9 cellular contexts compared by ENCODE assay signal in the genomic region with DNA sequence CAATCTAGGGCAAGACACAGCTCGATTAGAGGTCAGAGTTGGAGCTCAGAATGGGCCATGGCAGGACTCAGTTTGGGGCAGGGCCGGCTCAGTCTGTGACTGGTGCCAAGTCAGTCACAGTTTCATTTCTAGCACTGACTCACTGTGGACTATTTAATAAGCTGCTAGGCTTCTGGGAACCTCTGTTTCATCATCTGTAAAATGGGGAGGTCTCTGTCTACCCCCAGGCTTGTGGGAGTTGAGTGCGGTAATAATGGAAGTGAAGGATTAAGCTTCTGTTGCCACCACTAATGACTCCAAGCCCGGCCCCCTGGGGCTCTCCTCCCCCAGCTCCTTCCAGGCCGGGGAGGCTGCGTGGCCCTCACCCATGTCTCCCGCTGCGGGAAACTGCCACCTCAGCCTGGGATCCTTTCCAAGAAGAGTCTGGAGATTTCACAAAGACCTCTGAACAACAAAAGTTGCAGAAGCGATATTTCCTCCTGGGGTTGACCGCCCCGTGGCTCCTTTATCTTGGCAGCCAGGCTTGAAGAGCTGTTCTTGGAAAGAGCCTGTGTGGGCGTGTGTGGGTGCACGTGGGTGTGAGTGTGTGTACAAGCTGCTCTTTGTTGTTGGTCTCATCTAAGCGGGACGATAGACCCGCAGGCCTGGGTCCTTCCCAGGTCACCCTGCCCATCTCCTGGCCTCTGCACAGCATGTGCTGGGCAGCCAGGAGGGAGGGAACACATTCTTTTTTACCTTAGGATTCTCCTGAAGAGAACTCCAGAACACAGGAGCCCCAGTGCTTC. TPM values are rescaled to one million over a fixed set of nuclear protein-coding genes. Genes with fewer than 3 reads are reported as not detected.
DNase-seq lines count a peak whose midpoint lies in the region; ATAC-seq, FAIRE-seq and TF ChIP-seq lines count a peak whose summit lies in the region.
"Had no signal": no experiment of that assay in that cellular context is flagged by ENCODE, and none has a peak within 500 bp of the region (broad histone marks: within the 10 kb centered on the region; RNA-seq: fewer than 3 reads in every experiment).

No MANE protein-coding gene starts in this region.

- TF ChIP-seq EP300 in sigmoid colon (IDR thresholded peaks at IDR 0.05), result no peak

- H3K9ac ChIP-seq in BLaER1 treated with 17β-estradiol and CSF1 and Interleukin-3, amounts not matched to agents 10 nM and 100 nM, result no peak overlapping the region
- H3K9ac ChIP-seq in SK-N-MC (ENCODE audit: insufficient read length), result no peak overlapping the region

- no peak for TF ChIP-seq CTCF in fibroblast of mammary gland (conservative IDR thresholded peaks at IDR 0.05; ENCODE audit: control insufficient read depth, insufficient read depth, low read depth, low read length)
- TF ChIP-seq CTCF in sigmoid colon (IDR thresholded peaks at IDR 0.05), result no peak

- H3K9me3 ChIP-seq in BLaER1 treated with 17β-estradiol and CSF1 and Interleukin-3, amounts not matched to agents 10 nM and 100 nM (replicated peaks in 1 of 11), result no peaks in the 10 kb centered on the region
- no peaks in the 10 kb centered on the region for H3K9me3 ChIP-seq in SK-N-MC (ENCODE audit: low read depth, low read length)
- H3K9me3 ChIP-seq in small intestine (ENCODE audit: control insufficient read depth, low read depth), result no peaks in the 10 kb centered on the region
- no peaks in the 10 kb centered on the region for H3K9me3 ChIP-seq in sigmoid colon

- DNase-seq in H4 (ENCODE audit: low spot score) (peak; percentile 95), SK-N-MC (ENCODE audit: low read depth, low spot score) (peak; percentile 40), fibroblast of mammary gland (ENCODE audit: low read depth) (peak; percentile 83), small intestine (peak; percentile 37), sigmoid colon (no peak)

- intact Hi-C loops in sigmoid colon (cut with DNase I), result no loop called here

- no peak overlapping the region for H3K4me3 ChIP-seq in BLaER1 treated with 17β-estradiol and CSF1 and Interleukin-3, amounts not matched to agents 10 nM and 100 nM
- H3K4me3 ChIP-seq in SK-N-MC, result no peak overlapping the region
- no peak overlapping the region for H3K4me3 ChIP-seq in fibroblast of mammary gland (ENCODE audit: control insufficient read depth, low read depth, low read length)
- H3K4me3 ChIP-seq in small intestine (ENCODE audit: low read depth in 1 of 2, low read length in 2 of 2), result no peak overlapping the region
- H3K4me3 ChIP-seq in sigmoid colon, result no peak overlapping the region
- H3K4me3 ChIP-seq: cardiac muscle cell had no signal

- ATAC-seq in HG03571 (IDR thresholded peaks at IDR 0.05; ENCODE audit: unreplicated experiment) (no peak), GM18873 (IDR thresholded peaks at IDR 0.05; ENCODE audit: low FRiP score, unreplicated experiment) (no peak)

- H3K4me2 ChIP-seq in BLaER1 treated with 17β-estradiol and CSF1 and Interleukin-3, amounts not matched to agents 10 nM and 100 nM, result peak overlapping the region in 6 of 11 experiments; percentile 4 to 30 (median 12); a peak in 4 of 22 replicates

- no peak for FAIRE-seq in small intestine (lab: Jason Lieb, UNC)

- peaks cover 25 to 32% (median 29%) of the 10 kb centered on the region in 11 experiments for H3K27me3 ChIP-seq in BLaER1 treated with 17β-estradiol and CSF1 and Interleukin-3, amounts not matched to agents 10 nM and 100 nM
- peaks cover 0 to 4% of the 10 kb centered on the region in 2 donors for H3K27me3 ChIP-seq in small intestine (ENCODE audit: control insufficient read depth in 2 of 2, insufficient read depth in 2 of 2, low read length in 2 of 2)
- H3K27me3 ChIP-seq in sigmoid colon, result peaks cover 0 to 45% (median 13%) of the 10 kb centered on the region in 3 donors

- WGBS in small intestine, 3 donors, result 5 to 15% (median 5%) methylated on average over 16 of the region's 16 CpGs
- WGBS in sigmoid colon, 2 donors, result 11 to 36% methylated on average over 16 of the region's 16 CpGs

- no peaks in the 10 kb centered on the region for H3K36me3 ChIP-seq in BLaER1 treated with 17β-estradiol and CSF1 and Interleukin-3, amounts not matched to agents 10 nM and 100 nM
- H3K36me3 ChIP-seq in SK-N-MC (ENCODE audit: insufficient read depth, low read length) (no peaks in the 10 kb centered on the region), small intestine (ENCODE audit: control insufficient read depth in 2 of 2, insufficient read depth in 2 of 2, low read length in 2 of 2) (no peaks in the 10 kb centered on the region), sigmoid colon (no peaks in the 10 kb centered on the region)
- H3K36me3 ChIP-seq: cardiac muscle cell had no signal

- H3K4me1 ChIP-seq in BLaER1 treated with 17β-estradiol and CSF1 and Interleukin-3, amounts not matched to agents 10 nM and 100 nM, result peaks cover 0 to 18% (median 7%) of the 10 kb centered on the region in 10 experiments; a peak in 9 of 20 replicates
- H3K4me1 ChIP-seq in small intestine (ENCODE audit: control insufficient read depth in 2 of 2, insufficient read depth in 1 of 2, low read depth in 1 of 2, low read length in 1 of 2) (peaks cover 0 to 8% of the 10 kb centered on the region in 2 donors), sigmoid colon (peaks cover 0 to 16% (median 2%) of the 10 kb centered on the region in 4 donors)

- no peak overlapping the region for H3K27ac ChIP-seq in BLaER1 treated with 17β-estradiol and CSF1 and Interleukin-3, amounts not matched to agents 10 nM and 100 nM
- H3K27ac ChIP-seq in SK-N-MC (no peak overlapping the region), small intestine (ENCODE audit: low read depth in 1 of 2, low read length in 1 of 2) (peak overlapping the region in 1 of 2 donors; percentile 27), sigmoid colon (no peak overlapping the region)
- H3K27ac ChIP-seq: cardiac muscle cell had no signal

- TF ChIP-seq POLR2A in sigmoid colon (IDR thresholded peaks at IDR 0.05), result no peak

- H4K20me1 ChIP-seq in BLaER1 treated with 17β-estradiol and CSF1 and Interleukin-3, amounts not matched to agents 10 nM and 100 nM, result peaks cover 0 to 13% (median 0%) of the 10 kb centered on the region in 11 experiments; a peak in 3 of 22 replicates

RNA-seq across cellular contexts. Expression of gene KNCN, which starts 29.1 kb away (rescaled TPM):
- total RNA-seq in H4 (2014; rRNA removed; shearing (Covaris generic)), result not detected in 2 replicates
- polyA plus RNA-seq in small intestine, result not detected
- not detected for total RNA-seq in sigmoid colon
- not detected for polyA plus RNA-seq in sigmoid colon
- total RNA-seq: cardiac muscle cell had no signal
- polyA plus RNA-seq: cardiac muscle cell had no signal

RNA-seq across cellular contexts. Expression of gene DMBX1, which starts 32.7 kb away (rescaled TPM):
- 0.37 TPM in 2 replicates for total RNA-seq in H4 (2014; rRNA removed; shearing (Covaris generic))
- polyA plus RNA-seq in small intestine (under 1 TPM in 1 of 3 donors, not detected in 2; 0.01 TPM), sigmoid colon (not detected)
- not detected for total RNA-seq in sigmoid colon
- total RNA-seq: cardiac muscle cell had no signal
- polyA plus RNA-seq: cardiac muscle cell had no signal
